In the genomic region with DNA sequence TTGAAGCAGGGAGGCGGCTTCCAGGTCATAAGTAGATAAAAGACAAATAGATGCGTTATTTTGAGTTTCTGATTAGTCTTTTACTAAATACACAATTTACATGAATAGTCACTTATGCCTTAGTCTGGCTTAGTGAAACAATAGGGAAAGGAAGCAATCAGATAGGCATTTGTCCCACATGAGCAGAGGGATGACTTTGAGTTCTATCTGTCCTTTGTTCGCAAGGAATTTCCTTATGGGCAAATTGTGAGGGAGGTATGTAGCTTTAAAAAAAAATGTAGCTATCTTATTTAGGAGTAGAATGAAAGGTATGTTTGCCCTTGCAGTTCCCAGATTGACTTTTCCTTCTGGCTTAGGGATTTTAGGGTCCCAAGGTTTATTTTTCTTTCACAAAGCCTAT, we compare ENCODE assay signal across 19 cellular contexts. TPM values are rescaled to one million over a fixed set of nuclear protein-coding genes. Genes with fewer than 3 reads are reported as not detected.
"Had no signal": no experiment of that assay in that cellular context is flagged by ENCODE, and none has a peak within 500 bp of the region (broad histone marks: within the 10 kb centered on the region; RNA-seq: fewer than 3 reads in every experiment).

No MANE protein-coding gene starts in this region.

- H3K4me3 ChIP-seq: MG63 had no signal

- H3K36me3 ChIP-seq: MG63 had no signal

- ATAC-seq: SK-N-SH treated with all-trans-retinoic acid at 6 μM for 48 hours had no signal

- DNase-seq: KBM-7, MG63, NCI-H1092 treated with DMSO at 0.1 percent for 48 hours, NCI-H1436, NCI-H187, NCI-H2029, NCI-H2081 treated with DMSO at 0.1 percent for 48 hours, NCI-H2171, NCI-H226, NCI-H446, NCI-H510A, NCI-H524 treated with DMSO at 0.1 percent for 48 hours, NCI-H69, NCI-H774, SHP77 had no signal

- H3K9me3 ChIP-seq: MG63 had no signal

- H3K27ac ChIP-seq: HL-60, RWPE1 had no signal

- H3K27me3 ChIP-seq: MG63 had no signal

RNA-seq across cellular contexts. Expression of a gene that starts 26.3 kb away (rescaled TPM):
- total RNA-seq: LHCN-M2 had no signal

RNA-seq across cellular contexts. Expression of a gene that starts 56.3 kb away (rescaled TPM):
- total RNA-seq: LHCN-M2 had no signal

RNA-seq across cellular contexts. Expression of a gene that starts 57.7 kb away (rescaled TPM):
- total RNA-seq: LHCN-M2 had no signal
